In genomic region chr20:22825076-22825475, GRCh38 we compare ENCODE assay signal across 19 cellular contexts.
DNase-seq lines count a peak whose midpoint lies in the region; ATAC-seq, FAIRE-seq and TF ChIP-seq lines count a peak whose summit lies in the region.
"Had no signal": no experiment of that assay in that cellular context is flagged by ENCODE, and none has a peak within 500 bp of the region (broad histone marks: within the 10 kb centered on the region; RNA-seq: fewer than 3 reads in every experiment).

No MANE protein-coding gene starts in this region.

- dilution Hi-C loops in keratinocyte (cut with MboI; ENCODE audit: extremely low pct_ligation_motif_present, low sequenced_read_pairs) = no loop called here

- H3K36me3 ChIP-seq in breast epithelium = no peaks in the 10 kb centered on the region
- no peaks in the 10 kb centered on the region for H3K36me3 ChIP-seq in keratinocyte (ENCODE audit: control insufficient read depth in 2 of 2, extremely low read depth in 1 of 2, insufficient read depth in 2 of 2, low read length in 2 of 2)
- no peaks in the 10 kb centered on the region for H3K36me3 ChIP-seq in left lung
- H3K36me3 ChIP-seq: BLaER1 had no signal

- H3K4me1 ChIP-seq in breast epithelium (no peaks in the 10 kb centered on the region), keratinocyte (ENCODE audit: control insufficient read depth, extremely low read depth, insufficient read depth, low read length) (peaks cover 52% of the 10 kb centered on the region), left lung (no peaks in the 10 kb centered on the region)
- H3K4me1 ChIP-seq: BLaER1 had no signal

- H3K27me3 Mint-ChIP-seq in MCF 10A (ENCODE audit: insufficient read depth, unreplicated experiment) = no peaks in the 10 kb centered on the region
- H3K27me3 Mint-ChIP-seq: IgD-negative memory B cell had no signal

- peak overlapping the region; percentile 8 for H3K9ac ChIP-seq in keratinocyte (ENCODE audit: control insufficient read depth, extremely low read depth, insufficient read depth, low read length)
- H3K9ac ChIP-seq: BLaER1, SK-N-SH had no signal

- TF ChIP-seq POLR2A in breast epithelium (IDR thresholded peaks at IDR 0.05) = no peak

- TF ChIP-seq CTCF in MCF 10A (IDR thresholded peaks at IDR 0.05; ENCODE audit: unreplicated experiment) (no peak), breast epithelium (IDR thresholded peaks at IDR 0.05) (no peak), keratinocyte (optimal IDR thresholded peaks at IDR 0.05 in 1 of 3, IDR thresholded peaks at IDR 0.05 in 1 of 3, conservative IDR thresholded peaks at IDR 0.05 in 1 of 3; ENCODE audit: extremely low read depth in 1 of 3, insufficient read depth in 2 of 3, low read length in 3 of 3) (no peak), left lung (IDR thresholded peaks at IDR 0.05) (no peak)

- no peaks in the 10 kb centered on the region for H3K9me1 ChIP-seq in keratinocyte (ENCODE audit: control insufficient read depth, extremely low read depth, insufficient read depth, low read length)

- H3K27ac ChIP-seq in breast epithelium (peak overlapping the region in 1 of 2 donors; percentile 19), keratinocyte (ENCODE audit: control insufficient read depth, insufficient read depth, low read length) (peak overlapping the region; percentile 65), left lung (no peak overlapping the region)
- H3K27ac ChIP-seq: 22Rv1, BLaER1, PC-9 had no signal

- H4K20me1 ChIP-seq in keratinocyte (ENCODE audit: control insufficient read depth, extremely low read depth, insufficient read depth, low read length) = no peaks in the 10 kb centered on the region
- H4K20me1 ChIP-seq: BLaER1 had no signal

- peaks cover 6% of the 10 kb centered on the region for H3K36me3 Mint-ChIP-seq in MCF 10A (ENCODE audit: insufficient read depth, unreplicated experiment)
- H3K36me3 Mint-ChIP-seq: IgD-negative memory B cell had no signal

- CTCF ChIA-PET in MCF 10A (lab: Yijun Ruan, JAX) = interaction anchor here (0.6 to 2.5 kb wide), 7 partner anchors 13 to 375 kb away, joined by 3 to 11 read pairs (median 5); no protein-coding TSS in a partner anchor

- H3K9me3 ChIP-seq in breast epithelium (no peaks in the 10 kb centered on the region), keratinocyte (ENCODE audit: control insufficient read depth, low read depth, low read length) (no peaks in the 10 kb centered on the region), left lung (no peaks in the 10 kb centered on the region)
- H3K9me3 ChIP-seq: BLaER1, SK-N-SH had no signal

- H3K27ac Mint-ChIP-seq in MCF 10A (ENCODE audit: low read depth, unreplicated experiment) = peak overlapping the region; percentile 68
- H3K27ac Mint-ChIP-seq: IgD-negative memory B cell had no signal

- no peaks in the 10 kb centered on the region for H3K9me3 Mint-ChIP-seq in MCF 10A (ENCODE audit: unreplicated experiment)
- H3K9me3 Mint-ChIP-seq: IgD-negative memory B cell had no signal

- intact Hi-C loops in MCF 10A (cut with micrococcal nuclease) (no loop called here), breast epithelium (cut with DNase I; ENCODE audit: low total_unique reads) (no loop called here), left lung (cut with DNase I) (no loop called here)

- H3K4me2 ChIP-seq in keratinocyte (ENCODE audit: control insufficient read depth, extremely low read depth, insufficient read depth, low read depth, low read length) = peak overlapping the region; percentile 68
- H3K4me2 ChIP-seq: BLaER1, PC-9, SK-N-SH had no signal

- peaks cover 28% of the 10 kb centered on the region for H3K4me1 Mint-ChIP-seq in MCF 10A (ENCODE audit: insufficient read depth, unreplicated experiment)
- H3K4me1 Mint-ChIP-seq: IgD-negative memory B cell had no signal

- BruUV-seq in MCF 10A (replicated peaks; lab: Mats Ljungman, UMichigan) = no TSS peak

- H3K4me3 Mint-ChIP-seq in MCF 10A (ENCODE audit: unreplicated experiment) = no peak overlapping the region
- H3K4me3 Mint-ChIP-seq: IgD-negative memory B cell had no signal

- DNase-seq in MCF 10A (ENCODE audit: unreplicated experiment) = peak; percentile 77
- DNase-seq in breast epithelium (ENCODE audit: low spot score in 2 of 2) = no peak
- DNase-seq in dermis blood vessel endothelial cell = peak; percentile 59
- DNase-seq in keratinocyte (ENCODE audit: low read depth, low spot score) = no peak
- no peak for DNase-seq in left lung
- no peak for DNase-seq in GF-D8 (lab: John Stamatoyannopoulos, UW)
- DNase-seq in SIG-M5 treated with dmso at 0.1 percent for 504 hours (lab: John Stamatoyannopoulos, UW; ENCODE audit: unreplicated experiment) = no peak
- DNase-seq in CD1c-positive myeloid dendritic cell (ENCODE audit: extremely low spot score) = no peak
- DNase-seq: MV-4-11, NCI-H1417 treated with DMSO at 0.1 percent for 48 hours, NCI-H2081, NCI-H345, NCI-H69, PC-9, SK-N-SH had no signal

- FAIRE-seq in keratinocyte (lab: Jason Lieb, UNC) = peak; percentile 77

- no peak for ATAC-seq in left lung
- ATAC-seq: Right ventricle myocardium inferior had no signal

- peak overlapping the region; percentile 85 for H2AFZ ChIP-seq in keratinocyte (ENCODE audit: control insufficient read depth, low read length)
- H2AFZ ChIP-seq: PC-9 had no signal

- POLR2A ChIA-PET in MCF 10A (lab: Yijun Ruan, JAX) = interaction anchor here (0.6 to 2.9 kb wide), 12 partner anchors 8 to 525 kb away, joined by 3 to 11 read pairs (median 4); partner anchors contain the start of gene NXT1

- H3K4me3 ChIP-seq in breast epithelium = no peak overlapping the region
- H3K4me3 ChIP-seq in keratinocyte (ENCODE audit: control insufficient read depth in 2 of 3, extremely low read depth in 1 of 3, insufficient read depth in 2 of 3, low read depth in 1 of 3, low read length in 3 of 3) = peak overlapping the region in 1 of 3 experiments; percentile 14
- H3K4me3 ChIP-seq in left lung = no peak overlapping the region
- H3K4me3 ChIP-seq: BLaER1, PC-9 had no signal

- no peaks in the 10 kb centered on the region for H3K79me2 ChIP-seq in keratinocyte (ENCODE audit: control insufficient read depth, insufficient read depth, low read length)

- H3K27me3 ChIP-seq in breast epithelium (no peaks in the 10 kb centered on the region), keratinocyte (ENCODE audit: control insufficient read depth, extremely low read depth, insufficient read depth, low read length) (no peaks in the 10 kb centered on the region), left lung (no peaks in the 10 kb centered on the region)
- H3K27me3 ChIP-seq: BLaER1 had no signal

Comparison
In these comparisons a context has a peak if more than half of its experiments do, and no peak if none do; other contexts are left out.
1. DNase-seq: peak in MCF 10A (single experiment) and dermis blood vessel endothelial cell (single experiment); none in breast epithelium (0 of 2), keratinocyte (single experiment), left lung (0 of 2), GF-D8 (single experiment), SIG-M5 treated with dmso at 0.1 percent for 504 hours (single experiment) and CD1c-positive myeloid dendritic cell (single experiment).